In the genomic region with DNA sequence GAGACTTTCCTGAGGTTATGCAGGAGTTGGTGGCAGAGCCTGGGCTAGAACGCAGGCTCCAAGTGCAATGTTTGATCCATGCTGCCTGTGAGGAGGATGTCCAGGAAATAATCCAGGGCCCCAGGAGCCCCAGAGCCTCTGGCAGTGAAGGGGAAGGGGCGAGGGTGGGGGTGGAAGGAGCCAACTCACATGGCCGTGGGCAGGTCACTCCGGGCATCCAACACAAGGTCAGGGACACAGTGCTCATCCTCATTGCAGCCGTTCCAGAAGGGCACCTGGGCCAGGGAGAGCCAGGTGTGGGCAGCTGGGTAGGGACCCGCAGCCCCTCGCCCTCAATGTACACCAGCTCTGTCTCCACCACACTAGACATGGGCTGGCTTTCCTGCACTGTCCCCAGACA, we compare ENCODE assay signal across 18 cellular contexts. TPM values are rescaled to one million over a fixed set of nuclear protein-coding genes. Genes with fewer than 3 reads are reported as not detected.
DNase-seq lines count a peak whose midpoint lies in the region; ATAC-seq, FAIRE-seq and TF ChIP-seq lines count a peak whose summit lies in the region.
"Had no signal": no experiment of that assay in that cellular context is flagged by ENCODE, and none has a peak within 500 bp of the region (broad histone marks: within the 10 kb centered on the region; RNA-seq: fewer than 3 reads in every experiment).

No MANE protein-coding gene starts in this region.

- H3K4me3 ChIP-seq in thoracic aorta, result no peak overlapping the region
- H3K4me3 ChIP-seq: GM23338 had no signal

- H3K27ac Mint-ChIP-seq in chondrocyte (ENCODE audit: unreplicated experiment) (peak overlapping the region; percentile 90), osteocyte (ENCODE audit: unreplicated experiment) (peak overlapping the region; percentile 87), glutamatergic neuron (ENCODE audit: unreplicated experiment) (no peak overlapping the region)
- H3K27ac Mint-ChIP-seq: GM23338 had no signal

- peaks cover 12 to 23% of the 10 kb centered on the region in 2 donors for H3K4me1 ChIP-seq in thoracic aorta (ENCODE audit: control insufficient read depth in 1 of 2, low read depth in 2 of 2)

- no peaks in the 10 kb centered on the region for H3K27me3 ChIP-seq in thoracic aorta (replicated peaks; ENCODE audit: insufficient read depth)

- TF ChIP-seq CTCF in chondrocyte (IDR thresholded peaks at IDR 0.05) (no peak), osteocyte (IDR thresholded peaks at IDR 0.05) (no peak), thoracic aorta (IDR thresholded peaks at IDR 0.05) (no peak), glutamatergic neuron (IDR thresholded peaks at IDR 0.05; ENCODE audit: partially characterized antibody, unreplicated experiment) (no peak)

- no peak for ATAC-seq in thoracic aorta (ENCODE audit: insufficient number of reproducible peaks, low FRiP score, low read depth)
- ATAC-seq: GM23338, HCT116 had no signal

- H3K4me3 Mint-ChIP-seq in chondrocyte (ENCODE audit: unreplicated experiment), result no peak overlapping the region
- no peak overlapping the region for H3K4me3 Mint-ChIP-seq in osteocyte (ENCODE audit: unreplicated experiment)
- H3K4me3 Mint-ChIP-seq in glutamatergic neuron (ENCODE audit: unreplicated experiment), result no peak overlapping the region
- H3K4me3 Mint-ChIP-seq: CD4-positive, alpha-beta memory T cell; GM23338; H9 had no signal

- no peak for FAIRE-seq in urothelium cell line (lab: Jason Lieb, UNC)
- FAIRE-seq: GM12891, GM18507 had no signal

- H3K9me3 ChIP-seq in thoracic aorta, result no peaks in the 10 kb centered on the region

- H3K36me3 ChIP-seq in thoracic aorta, result peaks cover 80% of the 10 kb centered on the region

- peak overlapping the region; percentile 1 to 14 for H3K27ac ChIP-seq in thoracic aorta

- DNase-seq in chondrocyte (ENCODE audit: low spot score), result no peak
- no peak for DNase-seq in osteocyte (ENCODE audit: extremely low spot score, unreplicated experiment)
- no peak for DNase-seq in thoracic aorta (ENCODE audit: low spot score)
- no peak for DNase-seq in urothelium cell line (ENCODE audit: low spot score)
- no peak for DNase-seq in amniotic stem cell (lab: John Stamatoyannopoulos, UW)
- DNase-seq in glutamatergic neuron, result no peak
- DNase-seq: C1 segment of cervical spinal cord; Calu3; CD4-positive, alpha-beta memory T cell; COR-L47; DMS53; DMS79 treated with DMSO at 0.1 percent for 48 hours; GF-D8; H9 had no signal

- H3K9me3 Mint-ChIP-seq in chondrocyte (ENCODE audit: low read depth), result no peaks in the 10 kb centered on the region
- no peaks in the 10 kb centered on the region for H3K9me3 Mint-ChIP-seq in osteocyte (ENCODE audit: unreplicated experiment)
- H3K9me3 Mint-ChIP-seq in glutamatergic neuron (ENCODE audit: unreplicated experiment), result peaks cover 2% of the 10 kb centered on the region
- H3K9me3 Mint-ChIP-seq: GM23338, H9 had no signal

- no peaks in the 10 kb centered on the region for H3K27me3 Mint-ChIP-seq in chondrocyte (ENCODE audit: low read depth)
- no peaks in the 10 kb centered on the region for H3K27me3 Mint-ChIP-seq in osteocyte (ENCODE audit: unreplicated experiment)
- peaks cover 5% of the 10 kb centered on the region for H3K27me3 Mint-ChIP-seq in glutamatergic neuron (ENCODE audit: unreplicated experiment)

- H3K4me1 Mint-ChIP-seq in chondrocyte (ENCODE audit: low read depth) (peaks cover 40% of the 10 kb centered on the region), osteocyte (ENCODE audit: unreplicated experiment) (peaks cover 32% of the 10 kb centered on the region), glutamatergic neuron (ENCODE audit: low read depth, unreplicated experiment) (peaks cover 4% of the 10 kb centered on the region)
- H3K4me1 Mint-ChIP-seq: CD4-positive, alpha-beta memory T cell had no signal

- peaks cover 61% of the 10 kb centered on the region for H3K36me3 Mint-ChIP-seq in chondrocyte (ENCODE audit: low read depth)
- peaks cover 60% of the 10 kb centered on the region for H3K36me3 Mint-ChIP-seq in osteocyte (ENCODE audit: unreplicated experiment)
- peaks cover 3% of the 10 kb centered on the region for H3K36me3 Mint-ChIP-seq in glutamatergic neuron (ENCODE audit: unreplicated experiment)
- H3K36me3 Mint-ChIP-seq: CD4-positive, alpha-beta memory T cell had no signal

RNA-seq across cellular contexts. Expression of a gene that starts 43.7 kb away (rescaled TPM):
- total RNA-seq in chondrocyte (46.0 to 52.7 TPM (median 49.1 TPM) in 3 replicates), osteocyte (71.1 and 71.5 TPM in 2 replicates), thoracic aorta (10 to 100 TPM; 31.1 to 56.2 TPM), glutamatergic neuron (ENCODE audit: unreplicated experiment) (69.6 TPM)
